ENCODE assay signal across 13 cellular contexts in genomic region chr16:5523794-5524193, GRCh38.
A peak's percentile ranks its signal among the peaks of the same experiment; 100 is the strongest.
DNase-seq lines count a peak whose midpoint lies in the region; ATAC-seq and TF ChIP-seq lines count a peak whose summit lies in the region.
"Had no signal": no experiment of that assay in that cellular context is flagged by ENCODE, and none has a peak within 500 bp of the region (broad histone marks: within the 10 kb centered on the region; RNA-seq: fewer than 3 reads in every experiment).

No MANE protein-coding gene starts in this region.

- H3K36me3 Mint-ChIP-seq in chondrocyte (ENCODE audit: low read depth) = no peaks in the 10 kb centered on the region
- H3K36me3 Mint-ChIP-seq: IgD-negative memory B cell had no signal

- no peak for TF ChIP-seq CTCF in smooth muscle cell (IDR thresholded peaks at IDR 0.05; ENCODE audit: borderline replicate concordance, insufficient read depth, poor library complexity, severe bottlenecking)
- TF ChIP-seq CTCF in chondrocyte (IDR thresholded peaks at IDR 0.05) = no peak

- H3K9me3 ChIP-seq in NT2/D1 (ENCODE audit: insufficient read depth, low read length) = no peaks in the 10 kb centered on the region
- H3K9me3 ChIP-seq in smooth muscle cell (replicated peaks; ENCODE audit: low read depth) = no peaks in the 10 kb centered on the region

- peak overlapping the region; percentile 8 for H3K9ac ChIP-seq in NT2/D1 (ENCODE audit: insufficient read length, low read depth)
- H3K9ac ChIP-seq in smooth muscle cell (ENCODE audit: low read depth) = no peak overlapping the region

- no peaks in the 10 kb centered on the region for H3K4me1 Mint-ChIP-seq in chondrocyte (ENCODE audit: low read depth)
- H3K4me1 Mint-ChIP-seq: B cell had no signal

- no peaks in the 10 kb centered on the region for H4K20me1 ChIP-seq in smooth muscle cell (ENCODE audit: low read depth)

- H3K4me3 ChIP-seq in NT2/D1 (ENCODE audit: insufficient read length, low read depth) = no peak overlapping the region
- no peak overlapping the region for H3K4me3 ChIP-seq in smooth muscle cell

- no peak overlapping the region for H3K27ac Mint-ChIP-seq in chondrocyte (ENCODE audit: unreplicated experiment)
- H3K27ac Mint-ChIP-seq: B cell; CD4-positive, alpha-beta T cell; IgD-negative memory B cell had no signal

- DNase-seq in ELF-1 (ENCODE audit: low read depth, low spot score) (peak; percentile 40), NT2/D1 (ENCODE audit: low read depth, low spot score) (peak; percentile 43), left kidney (ENCODE audit: low read depth, low spot score) (peak; percentile 78), smooth muscle cell (lab: John Stamatoyannopoulos, UW; ENCODE audit: unreplicated experiment) (no peak), chondrocyte (ENCODE audit: low spot score) (no peak)
- DNase-seq: C1 segment of cervical spinal cord; Calu3; CD4-positive, alpha-beta T cell; DMS 273 treated with DMSO at 0.1 percent for 48 hours had no signal

- peak overlapping the region; percentile 27 for H3K4me2 ChIP-seq in smooth muscle cell

- H2AFZ ChIP-seq in smooth muscle cell (ENCODE audit: low read depth) = no peak overlapping the region

- no peaks in the 10 kb centered on the region for H3F3A ChIP-seq in smooth muscle cell (ENCODE audit: low read depth)

- H3K4me1 ChIP-seq in NT2/D1 (ENCODE audit: insufficient read depth, insufficient read length) (no peaks in the 10 kb centered on the region), smooth muscle cell (ENCODE audit: low read depth) (peaks cover 7% of the 10 kb centered on the region)

- no peak overlapping the region for H3K27ac ChIP-seq in smooth muscle cell (ENCODE audit: low read depth)

- WGBS in smooth muscle cell (ENCODE audit: low lambda C conversion rate) = 38% methylated on average over 9 of the region's 9 CpGs

- ATAC-seq in HG03432 (IDR thresholded peaks at IDR 0.05; ENCODE audit: unreplicated experiment) (no peak), HG02884 (IDR thresholded peaks at IDR 0.05; ENCODE audit: unreplicated experiment) (no peak)

- H3K27me3 Mint-ChIP-seq in chondrocyte (ENCODE audit: low read depth) = no peaks in the 10 kb centered on the region
- H3K27me3 Mint-ChIP-seq: IgD-negative memory B cell had no signal

- H3K27me3 ChIP-seq in NT2/D1 (ENCODE audit: insufficient read depth, insufficient read length) (no peaks in the 10 kb centered on the region), smooth muscle cell (ENCODE audit: low read depth) (peaks cover 96% of the 10 kb centered on the region)

- no peak overlapping the region for H3K4me3 Mint-ChIP-seq in chondrocyte (ENCODE audit: unreplicated experiment)
- H3K4me3 Mint-ChIP-seq: B cell; CD4-positive, alpha-beta T cell; IgD-negative memory B cell had no signal

- H3K79me2 ChIP-seq in smooth muscle cell (ENCODE audit: low read depth) = no peaks in the 10 kb centered on the region

- peaks cover 42% of the 10 kb centered on the region for H3K9me3 Mint-ChIP-seq in chondrocyte (ENCODE audit: low read depth)

- no peaks in the 10 kb centered on the region for H3K36me3 ChIP-seq in NT2/D1 (ENCODE audit: insufficient read depth, insufficient read length, low read length)
- H3K36me3 ChIP-seq in smooth muscle cell (ENCODE audit: low read depth) = no peaks in the 10 kb centered on the region

Comparison
In these comparisons a context has a peak if more than half of its experiments do, and no peak if none do; other contexts are left out.
1. DNase-seq: peak in ELF-1 (single experiment), NT2/D1 (single experiment) and left kidney (single experiment); none in smooth muscle cell (single experiment) and chondrocyte (single experiment).